1 cellular context compared by ENCODE assay signal in genomic region chr12:52032797-52033505, GRCh38.
TF ChIP-seq lines count a peak whose summit lies in the region.

No MANE protein-coding gene starts in this region.

TF ChIP-seq in HepG2, 621 proteins besides CTCF, POLR2A, EP300 and RAD21 (continued from another document and continues in another):
- TF ChIP-seq ARID4A (CRISPR knock-in tag; IDR thresholded peaks at IDR 0.05; ENCODE audit: borderline replicate concordance) (peak; percentile 71; the same call in 1 of the 2 replicates), ZNF567 (CRISPR knock-in tag; IDR thresholded peaks at IDR 0.05; ENCODE audit: borderline replicate concordance) (peak; percentile 37; the same call in 1 of the 2 replicates), MAX (IDR thresholded peaks at IDR 0.05) (peak; percentile 28; the same call in 1 of the 2 replicates), ZNF34 (CRISPR knock-in tag; IDR thresholded peaks at IDR 0.05; ENCODE audit: borderline replicate concordance) (no peak), ZNF629 (CRISPR knock-in tag; conservative IDR thresholded peaks at IDR 0.05) (no peak), ARNT2 (CRISPR knock-in tag; IDR thresholded peaks at IDR 0.05; ENCODE audit: low read depth) (0 out of 2 replicates have a peak, but pooled peaks have one; percentile 27), ZNF501 (CRISPR knock-in tag; IDR thresholded peaks at IDR 0.05) (peak; percentile 22; the same call in 1 of the 2 replicates), RFXAP (CRISPR knock-in tag; IDR thresholded peaks at IDR 0.05; ENCODE audit: borderline replicate concordance) (peak; percentile 87; the same call in 1 of the 2 replicates), UBTF (CRISPR knock-in tag; IDR thresholded peaks at IDR 0.05) (peak; percentile 75; the same call in 1 of the 2 replicates), CREM (IDR thresholded peaks at IDR 0.05) (no peak), CREM (CRISPR knock-in tag; IDR thresholded peaks at IDR 0.05) (no peak), GABPA (IDR thresholded peaks at IDR 0.05; ENCODE audit: low read depth, low read length) (peak; percentile 30; the same call in 1 of the 2 replicates), GABPA (CRISPR knock-in tag; IDR thresholded peaks at IDR 0.05; ENCODE audit: low read depth) (peak; percentile 58; the same call in 1 of the 2 replicates), ZNF543 (CRISPR knock-in tag; IDR thresholded peaks at IDR 0.05) (peak; percentile 64; the same call in 1 of the 2 replicates), ZNF574 (CRISPR knock-in tag; IDR thresholded peaks at IDR 0.05) (peak; percentile 82), PBX2 (CRISPR knock-in tag; IDR thresholded peaks at IDR 0.05) (no peak), ZNF607 (CRISPR knock-in tag; IDR thresholded peaks at IDR 0.05; ENCODE audit: borderline replicate concordance) (no peak), ZBED4 (CRISPR knock-in tag; IDR thresholded peaks at IDR 0.05; ENCODE audit: borderline replicate concordance) (peak; percentile 83; the same call in 1 of the 2 replicates), ZGPAT (CRISPR knock-in tag; IDR thresholded peaks at IDR 0.05) (peak; percentile 55; the same call in 1 of the 2 replicates), ZNF343 (CRISPR knock-in tag; IDR thresholded peaks at IDR 0.05) (no peak), MXI1 (IDR thresholded peaks at IDR 0.05; ENCODE audit: borderline replicate concordance, low read depth, low read length) (peak; percentile 49; the same call in 1 of the 3 replicates), BATF2 (CRISPR knock-in tag; IDR thresholded peaks at IDR 0.05) (no peak), ZNF224 (CRISPR knock-in tag; IDR thresholded peaks at IDR 0.05) (no peak), ZSCAN12 (CRISPR knock-in tag; IDR thresholded peaks at IDR 0.05) (no peak), ZZZ3 (CRISPR knock-in tag; IDR thresholded peaks at IDR 0.05; ENCODE audit: borderline replicate concordance) (no peak), POGZ (CRISPR knock-in tag; IDR thresholded peaks at IDR 0.05) (peak; percentile 23; the same call in 1 of the 2 replicates), MTF2 (CRISPR knock-in tag; IDR thresholded peaks at IDR 0.05; ENCODE audit: borderline replicate concordance) (no peak), MIER2 (CRISPR knock-in tag; IDR thresholded peaks at IDR 0.05) (no peak), HNRNPLL (IDR thresholded peaks at IDR 0.05; ENCODE audit: low read depth, low read length, poor library complexity, severe bottlenecking) (peak; percentile 71), SNAPC4 (CRISPR knock-in tag; IDR thresholded peaks at IDR 0.05) (peak; percentile 81; the same call in 1 of the 2 replicates), ZNF816 (CRISPR knock-in tag; IDR thresholded peaks at IDR 0.05; ENCODE audit: borderline replicate concordance) (peak; percentile 54; the same call in 1 of the 2 replicates), SETDB1 (CRISPR knock-in tag; IDR thresholded peaks at IDR 0.05; ENCODE audit: borderline replicate concordance) (no peak), CREB1 (IDR thresholded peaks at IDR 0.05) (peak; percentile 88), CREB1 (CRISPR knock-in tag; IDR thresholded peaks at IDR 0.05) (peak; percentile 72), ZNF850 (CRISPR knock-in tag; conservative IDR thresholded peaks at IDR 0.05) (no peak), FOXA1 (IDR thresholded peaks at IDR 0.05) (no peak), FOXA1 (CRISPR knock-in tag; IDR thresholded peaks at IDR 0.05) (peak; percentile 38)
